ENCODE assay signal across 8 cellular contexts in the genomic region with DNA sequence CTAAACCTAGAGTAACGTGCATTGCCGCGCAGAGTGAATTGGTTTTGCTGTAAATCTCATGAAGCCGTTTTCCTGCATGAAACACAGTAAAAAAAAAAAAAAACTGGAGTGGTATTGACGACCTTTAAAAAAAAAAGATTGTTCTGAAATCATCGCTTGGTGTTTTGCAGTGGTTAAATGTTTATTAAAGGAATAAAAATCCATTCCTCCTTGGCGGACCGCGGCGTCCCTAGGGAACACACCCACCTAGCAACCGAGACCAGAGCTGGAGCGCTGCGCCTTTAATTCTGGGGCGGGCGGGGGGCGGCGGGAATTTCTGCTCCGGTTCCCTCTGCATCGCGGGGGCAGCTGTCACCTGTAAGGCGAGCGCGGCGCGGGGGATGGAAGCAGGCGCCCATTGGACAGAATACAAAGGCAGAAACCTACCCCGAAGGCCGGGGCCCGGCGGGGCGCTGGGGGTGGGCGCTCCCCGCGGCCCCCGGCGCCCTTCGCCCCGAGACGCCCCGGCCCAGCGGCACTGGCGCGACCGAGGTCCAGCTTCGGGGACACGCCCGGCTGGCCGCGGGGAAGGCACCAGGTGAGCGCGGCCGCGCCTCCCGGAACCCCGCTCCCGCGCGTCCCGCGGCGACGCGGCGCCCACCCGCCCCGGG. TPM values are rescaled to one million over a fixed set of nuclear protein-coding genes. Genes with fewer than 3 reads are reported as not detected.
A peak's percentile ranks its signal among the peaks of the same experiment; 100 is the strongest.
DNase-seq lines count a peak whose midpoint lies in the region; ATAC-seq and TF ChIP-seq lines count a peak whose summit lies in the region.

A gene (plus strand): TSS at position 354 of the 650 bp plus-strand sequence. CDS start 320 bp downstream, outside the sequence.

- no peaks in the 10 kb centered on the region for H3K36me3 Mint-ChIP-seq in naive B cell

- ATAC-seq in naive B cell (ENCODE audit: low read depth in 2 of 2) (peak; percentile 31 to 36), GM21528 (IDR thresholded peaks at IDR 0.05; ENCODE audit: low FRiP score, unreplicated experiment) (no peak)

- peaks cover 34 to 46% (median 44%) of the 10 kb centered on the region in 3 donors for H3K27me3 Mint-ChIP-seq in naive B cell

- peak within 1 kb of the TSS; percentile 65 to 91 (median 79) for H3K4me3 Mint-ChIP-seq in naive B cell

- DNase-seq in NCI-H510A treated with DMSO at 0.1 percent for 48 hours (lab: John Stamatoyannopoulos, UW) (peak; percentile 25), NCI-H510A (lab: John Stamatoyannopoulos, UW) (no peak), NCI-H69 (lab: John Stamatoyannopoulos, UW) (peak; percentile 97), coronary artery (ENCODE audit: low spot score) (no peak), naive B cell (no peak), globus pallidus (ENCODE audit: low spot score) (no peak), GF-D8 (lab: John Stamatoyannopoulos, UW) (no peak)

- H3K4me1 Mint-ChIP-seq in naive B cell = peaks cover 0 to 20% (median 12%) of the 10 kb centered on the region in 3 donors

- no peak within 1 kb of the TSS for H3K27ac ChIP-seq in coronary artery

- H3K27ac Mint-ChIP-seq in naive B cell = peak within 1 kb of the TSS in 3 of 6 donors; percentile 36 to 90 (median 79)

- H3K4me3 ChIP-seq in coronary artery = peak within 1 kb of the TSS; percentile 61

- TF ChIP-seq CTCF in coronary artery (IDR thresholded peaks at IDR 0.05) = no peak

- H3K9me3 Mint-ChIP-seq in naive B cell = peaks cover 0 to 2% (median 0%) of the 10 kb centered on the region in 7 donors

RNA-seq across cellular contexts. Expression of the gene that starts here (rescaled TPM):
- polyA plus RNA-seq in naive B cell (ENCODE audit: low read depth in 6 of 6) = not detected

Comparison
In these comparisons a context has a peak if more than half of its experiments do, and no peak if none do; other contexts are left out.
1. DNase-seq: peak in NCI-H510A treated with DMSO at 0.1 percent for 48 hours (single experiment) and NCI-H69 (single experiment); none in NCI-H510A (single experiment), coronary artery (single experiment), naive B cell (single experiment), globus pallidus (single experiment) and GF-D8 (single experiment).
2. Peak in ATAC-seq in naive B cell; RNA of the gene not detected or under 1 TPM.